Comparison of ENCODE assay signal across 32 cellular contexts in the genomic region with DNA sequence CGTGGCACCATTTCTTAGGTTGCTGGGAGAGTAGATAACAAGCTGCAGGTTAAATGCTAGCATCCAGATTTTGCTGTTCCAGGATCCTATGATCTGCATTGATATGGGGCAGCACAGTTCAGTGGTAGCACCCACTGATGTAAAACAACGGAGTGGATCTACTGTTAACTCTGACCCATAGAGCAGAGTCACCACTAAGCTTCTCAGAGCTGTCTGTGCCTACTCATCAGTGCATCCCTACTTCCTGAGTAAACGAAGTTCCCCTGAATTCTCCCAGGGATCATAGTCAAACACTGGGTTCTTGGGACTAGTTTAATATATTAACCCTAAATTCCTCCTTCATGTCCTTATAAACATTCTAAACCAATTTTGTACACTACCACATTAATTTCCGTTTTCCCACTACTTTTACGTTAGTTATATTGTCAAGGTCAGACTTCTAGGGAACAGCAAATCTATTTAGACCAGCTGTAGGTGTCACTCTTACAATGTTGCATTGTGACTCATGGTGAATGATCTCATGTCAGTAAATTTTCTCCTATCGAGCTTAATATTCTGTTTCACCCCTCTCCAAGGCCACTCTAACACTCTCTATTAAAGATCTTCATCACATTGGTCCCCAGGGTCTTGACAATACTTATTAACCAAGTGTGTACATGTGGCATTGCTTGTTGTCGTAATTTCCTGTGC. TPM values are rescaled to one million over a fixed set of nuclear protein-coding genes. Genes with fewer than 3 reads are reported as not detected.
"Had no signal": no experiment of that assay in that cellular context is flagged by ENCODE, and none has a peak within 500 bp of the region (broad histone marks: within the 10 kb centered on the region; RNA-seq: fewer than 3 reads in every experiment).

No MANE protein-coding gene starts in this region.

- H3K27ac ChIP-seq: adrenal gland, coronary artery, dorsolateral prefrontal cortex, gastrocnemius medialis, hepatocyte, pancreas, right atrium auricular region, tibial nerve, VCaP had no signal

- H3K27ac Mint-ChIP-seq: activated naive CD4-positive, alpha-beta T cell treated with anti-CD3 and anti-CD28 coated beads for 36 hours; activated naive CD8-positive, alpha-beta T cell treated with anti-CD3 and anti-CD28 coated beads for 36 hours; activated T-cell treated with anti-CD3 and anti-CD28 coated beads, Interleukin-2, amount 50 U/mL, for 72 hours; brain; naive thymus-derived CD4-positive, alpha-beta T cell; T-helper 2 cell treated with Interferon-gamma antibody and Interleukin-4, amounts not matched to agents 5 μg/mL and 100 μg/mL, for 36 hours had no signal

- DNase-seq: activated CD4-positive, alpha-beta T cell treated with anti-CD3 and anti-CD28 coated beads for 4 hours; activated CD4-positive, alpha-beta T cell treated with anti-CD3 and anti-CD28 coated beads, Interleukin-2, amount 50 U/mL, for 4 hours; activated effector memory CD4-positive, alpha-beta T cell treated with Interleukin-2 at 50 U/mL for 16 hours; activated naive CD4-positive, alpha-beta T cell treated with anti-CD3 and anti-CD28 coated beads for 36 hours; activated naive CD8-positive, alpha-beta T cell treated with anti-CD3 and anti-CD28 coated beads for 36 hours; activated T-cell treated with anti-CD3 and anti-CD28 coated beads for 4 hours; activated T-cell treated with anti-CD3 and anti-CD28 coated beads, Interleukin-2, amount 50 U/mL, for 72 hours; adrenal gland; aorta; dorsolateral prefrontal cortex; effector memory CD4-positive, alpha-beta T cell; erythroblast; gastrocnemius medialis; islet precursor cell; left cardiac atrium; left ventricle myocardium superior; naive thymus-derived CD4-positive, alpha-beta T cell; nucleus accumbens; pancreas; stimulated activated CD4-positive, alpha-beta T cell treated with anti-CD3 and anti-CD28 coated beads, Interleukin-15, amount 100 ng/mL, for 24 hours; stimulated activated CD4-positive, alpha-beta T cell treated with anti-CD3 and anti-CD28 coated beads, Interleukin-2, amount 100 ng/mL, for 24 hours; stimulated activated naive CD4-positive, alpha-beta T cell had no signal

- H3K27me3 ChIP-seq: adrenal gland, dorsolateral prefrontal cortex, gastrocnemius medialis, hepatocyte, pancreas, right atrium auricular region, tibial nerve had no signal

- H3K4me3 ChIP-seq: coronary artery, dorsolateral prefrontal cortex, gastrocnemius medialis, hepatocyte, pancreas, right atrium auricular region, tibial nerve had no signal

- H3K9me3 Mint-ChIP-seq: brain had no signal

- ATAC-seq: activated T-cell treated with anti-CD3 and anti-CD28 coated beads, Interleukin-2, amount 50 U/mL, for 72 hours; gastrocnemius medialis; left cardiac atrium; left ventricle myocardium superior; naive thymus-derived CD4-positive, alpha-beta T cell; pancreas had no signal

- H3K4me3 Mint-ChIP-seq: activated naive CD4-positive, alpha-beta T cell treated with anti-CD3 and anti-CD28 coated beads for 36 hours; activated naive CD8-positive, alpha-beta T cell treated with anti-CD3 and anti-CD28 coated beads for 36 hours; activated T-cell treated with anti-CD3 and anti-CD28 coated beads, Interleukin-2, amount 50 U/mL, for 72 hours; brain; naive thymus-derived CD4-positive, alpha-beta T cell; T-helper 2 cell treated with Interferon-gamma antibody and Interleukin-4, amounts not matched to agents 5 μg/mL and 100 μg/mL, for 36 hours had no signal

- H3K79me2 ChIP-seq: hepatocyte had no signal

- H3K27me3 Mint-ChIP-seq: activated naive CD8-positive, alpha-beta T cell treated with anti-CD3 and anti-CD28 coated beads for 36 hours; brain; naive thymus-derived CD4-positive, alpha-beta T cell had no signal

- H3K4me1 ChIP-seq: adrenal gland, gastrocnemius medialis, pancreas, right atrium auricular region, tibial nerve had no signal

- H2AFZ ChIP-seq: hepatocyte had no signal

- H3K4me2 ChIP-seq: hepatocyte had no signal

- FAIRE-seq: pancreas had no signal

- H3K9me3 ChIP-seq: adrenal gland, gastrocnemius medialis, pancreas, right atrium auricular region, tibial nerve had no signal

- H3K36me3 ChIP-seq: adrenal gland, gastrocnemius medialis, pancreas, right atrium auricular region, tibial nerve had no signal

- H3K36me3 Mint-ChIP-seq: activated naive CD8-positive, alpha-beta T cell treated with anti-CD3 and anti-CD28 coated beads for 36 hours; brain; naive thymus-derived CD4-positive, alpha-beta T cell had no signal

- H3K4me1 Mint-ChIP-seq: activated naive CD8-positive, alpha-beta T cell treated with anti-CD3 and anti-CD28 coated beads for 36 hours; brain; naive thymus-derived CD4-positive, alpha-beta T cell had no signal

RNA-seq across cellular contexts. Expression of gene RERGL, which starts 10.3 kb away (rescaled TPM):
- total RNA-seq: activated naive CD4-positive, alpha-beta T cell treated with anti-CD3 and anti-CD28 coated beads for 36 hours; activated naive CD8-positive, alpha-beta T cell treated with anti-CD3 and anti-CD28 coated beads for 36 hours; activated T-cell treated with anti-CD3 and anti-CD28 coated beads, Interleukin-2, amount 50 U/mL, for 72 hours; lung microvascular endothelial cell; naive thymus-derived CD4-positive, alpha-beta T cell; pulmonary artery endothelial cell had no signal
- polyA plus RNA-seq: hepatocyte; naive thymus-derived CD4-positive, alpha-beta T cell; neural cell had no signal
